12 cellular contexts compared by ENCODE assay signal in genomic region chr5:1130218-1130946, GRCh38. TPM values are rescaled to one million over a fixed set of nuclear protein-coding genes. Genes with fewer than 3 reads are reported as not detected.
DNase-seq lines count a peak whose midpoint lies in the region; ATAC-seq and TF ChIP-seq lines count a peak whose summit lies in the region.
"Had no signal": no experiment of that assay in that cellular context is flagged by ENCODE, and none has a peak within 500 bp of the region (broad histone marks: within the 10 kb centered on the region; RNA-seq: fewer than 3 reads in every experiment).

No MANE protein-coding gene starts in this region.

- H3K4me1 ChIP-seq in DND-41 (ENCODE audit: insufficient read depth, low read length) (no peaks in the 10 kb centered on the region), RWPE2 (ENCODE audit: insufficient read depth, poor library complexity, severe bottlenecking) (peaks cover 10% of the 10 kb centered on the region)
- H3K4me1 ChIP-seq in naive thymus-derived CD4-positive, alpha-beta T cell (ENCODE audit: control insufficient read depth in 2 of 2, insufficient read depth in 2 of 2, low read length in 2 of 2), result no peaks in the 10 kb centered on the region

- H3K27me3 ChIP-seq in DND-41 (ENCODE audit: insufficient read depth, low read length, poor library complexity) (no peaks in the 10 kb centered on the region), RWPE2 (ENCODE audit: insufficient read depth, poor library complexity, severe bottlenecking) (no peaks in the 10 kb centered on the region)
- H3K27me3 ChIP-seq in naive thymus-derived CD4-positive, alpha-beta T cell (ENCODE audit: control insufficient read depth in 2 of 2, insufficient read depth in 2 of 2, low read length in 2 of 2), result no peaks in the 10 kb centered on the region

- TF ChIP-seq CTCF in DND-41 (IDR thresholded peaks at IDR 0.05; ENCODE audit: borderline replicate concordance, extremely low read depth, low read length, poor library complexity, severe bottlenecking), result no peak
- no peak for TF ChIP-seq CTCF in RWPE2 (IDR thresholded peaks at IDR 0.05; ENCODE audit: poor library complexity, severe bottlenecking)

- H3K4me3 ChIP-seq in DND-41 (ENCODE audit: low read depth in 1 of 2, low read length in 2 of 2), result no peak overlapping the region
- H3K4me3 ChIP-seq in RWPE2 (ENCODE audit: severe bottlenecking), result no peak overlapping the region
- H3K4me3 ChIP-seq in naive thymus-derived CD4-positive, alpha-beta T cell (ENCODE audit: low read length), result no peak overlapping the region
- H3K4me3 ChIP-seq: thoracic aorta had no signal

- intact Hi-C loops in naive thymus-derived CD4-positive, alpha-beta T cell (cut with micrococcal nuclease), result no loop called here

- H3K36me3 ChIP-seq in DND-41 (ENCODE audit: insufficient read depth, low read length), result no peaks in the 10 kb centered on the region
- no peaks in the 10 kb centered on the region for H3K36me3 ChIP-seq in RWPE2 (ENCODE audit: low read depth)
- no peaks in the 10 kb centered on the region for H3K36me3 ChIP-seq in naive thymus-derived CD4-positive, alpha-beta T cell (ENCODE audit: control insufficient read depth in 2 of 3, insufficient read depth in 3 of 3, low read length in 3 of 3)
- H3K36me3 ChIP-seq: thoracic aorta had no signal

- POLR2A ChIA-PET in naive thymus-derived CD4-positive, alpha-beta T cell (lab: Charles Lee), result no interaction called here

- H3K27ac Mint-ChIP-seq in naive thymus-derived CD4-positive, alpha-beta T cell, result no peak overlapping the region
- H3K27ac Mint-ChIP-seq in activated naive CD8-positive, alpha-beta T cell treated with anti-CD3 and anti-CD28 coated beads, Interleukin-2, amount 50 U/mL, for 24 hours, result no peak overlapping the region
- H3K27ac Mint-ChIP-seq: brain, IgD-negative memory B cell had no signal

- H3K27me3 Mint-ChIP-seq in naive thymus-derived CD4-positive, alpha-beta T cell, result peaks cover 0 to 14% (median 3%) of the 10 kb centered on the region in 5 donors
- no peaks in the 10 kb centered on the region for H3K27me3 Mint-ChIP-seq in activated naive CD8-positive, alpha-beta T cell treated with anti-CD3 and anti-CD28 coated beads, Interleukin-2, amount 50 U/mL, for 24 hours
- H3K27me3 Mint-ChIP-seq: brain had no signal

- H3K4me2 ChIP-seq in DND-41 (ENCODE audit: insufficient read depth, low read length), result no peak overlapping the region

- CTCF ChIA-PET in naive thymus-derived CD4-positive, alpha-beta T cell (lab: Charles Lee), result no interaction called here

- no peak overlapping the region for H3K4me3 Mint-ChIP-seq in naive thymus-derived CD4-positive, alpha-beta T cell
- no peak overlapping the region for H3K4me3 Mint-ChIP-seq in activated naive CD8-positive, alpha-beta T cell treated with anti-CD3 and anti-CD28 coated beads, Interleukin-2, amount 50 U/mL, for 24 hours
- H3K4me3 Mint-ChIP-seq: brain had no signal

- H2AFZ ChIP-seq in DND-41 (ENCODE audit: low read depth, low read length), result no peak overlapping the region

- no peaks in the 10 kb centered on the region for H3K79me2 ChIP-seq in DND-41 (ENCODE audit: insufficient read depth, low read length)

- no peaks in the 10 kb centered on the region; the same call in 1 of the 2 replicates for H4K20me1 ChIP-seq in DND-41 (ENCODE audit: insufficient read depth, low read length)

- no peaks in the 10 kb centered on the region for H3K9me3 ChIP-seq in DND-41 (ENCODE audit: insufficient read depth, low read length, severe bottlenecking)
- no peaks in the 10 kb centered on the region for H3K9me3 ChIP-seq in RWPE2 (ENCODE audit: severe bottlenecking)
- no peaks in the 10 kb centered on the region for H3K9me3 ChIP-seq in naive thymus-derived CD4-positive, alpha-beta T cell (ENCODE audit: control insufficient read depth in 2 of 3, low read length in 3 of 3)
- H3K9me3 ChIP-seq: thoracic aorta had no signal

- no peak overlapping the region for H3K9ac ChIP-seq in DND-41 (ENCODE audit: low read depth, low read length)

- H3K9me3 Mint-ChIP-seq in naive thymus-derived CD4-positive, alpha-beta T cell, result peaks cover 0 to 2% (median 0%) of the 10 kb centered on the region in 11 donors
- H3K9me3 Mint-ChIP-seq in activated naive CD8-positive, alpha-beta T cell treated with anti-CD3 and anti-CD28 coated beads, Interleukin-2, amount 50 U/mL, for 24 hours, result no peaks in the 10 kb centered on the region
- H3K9me3 Mint-ChIP-seq: brain, IgD-negative memory B cell had no signal

- peak; percentile 52; the same call in 1 of the 3 replicates for ATAC-seq in DND-41 (ENCODE audit: insufficient read depth, low read depth)
- ATAC-seq in RWPE2 (ENCODE audit: low read depth), result peak; percentile 74
- peak; percentile 38 for ATAC-seq in naive thymus-derived CD4-positive, alpha-beta T cell
- ATAC-seq in activated naive CD8-positive, alpha-beta T cell treated with anti-CD3 and anti-CD28 coated beads, Interleukin-2, amount 50 U/mL, for 24 hours, result no peak

- no peak overlapping the region for H3K27ac ChIP-seq in DND-41 (ENCODE audit: low read length)
- no peak overlapping the region for H3K27ac ChIP-seq in RWPE2 (ENCODE audit: poor library complexity, severe bottlenecking)
- H3K27ac ChIP-seq in naive thymus-derived CD4-positive, alpha-beta T cell (ENCODE audit: low read depth, low read length), result no peak overlapping the region
- H3K27ac ChIP-seq: thoracic aorta had no signal

- peaks cover 0 to 3% (median 0%) of the 10 kb centered on the region in 7 donors for H3K4me1 Mint-ChIP-seq in naive thymus-derived CD4-positive, alpha-beta T cell
- H3K4me1 Mint-ChIP-seq in activated naive CD8-positive, alpha-beta T cell treated with anti-CD3 and anti-CD28 coated beads, Interleukin-2, amount 50 U/mL, for 24 hours, result no peaks in the 10 kb centered on the region

- no peaks in the 10 kb centered on the region for H3K36me3 Mint-ChIP-seq in naive thymus-derived CD4-positive, alpha-beta T cell
- H3K36me3 Mint-ChIP-seq in activated naive CD8-positive, alpha-beta T cell treated with anti-CD3 and anti-CD28 coated beads, Interleukin-2, amount 50 U/mL, for 24 hours (ENCODE audit: low read depth), result no peaks in the 10 kb centered on the region
- H3K36me3 Mint-ChIP-seq: brain, IgD-negative memory B cell had no signal

- no peak for DNase-seq in DND-41
- DNase-seq in NCI-H146 (lab: John Stamatoyannopoulos, UW), result peak; percentile 98
- DNase-seq in RWPE2 (ENCODE audit: low spot score), result no peak
- no peak for DNase-seq in naive thymus-derived CD4-positive, alpha-beta T cell
- no peak for DNase-seq in activated T-cell treated with anti-CD3 and anti-CD28 coated beads, Interleukin-2, amount 50 U/mL, for 48 hours
- no peak for DNase-seq in HK-2 (ENCODE audit: unreplicated experiment)
- DNase-seq in NCI-H1048 (lab: John Stamatoyannopoulos, UW), result no peak
- DNase-seq in activated naive CD8-positive, alpha-beta T cell treated with anti-CD3 and anti-CD28 coated beads, Interleukin-2, amount 50 U/mL, for 24 hours, result no peak
- DNase-seq: foreskin melanocyte had no signal

RNA-seq across cellular contexts. Expression of gene SLC12A7, which starts 18.5 kb away (rescaled TPM):
- 100 to 1,000 TPM in 1 of 5 experiments, 10 to 100 TPM in 4; 45.3 to 101 (median 64.5) TPM for total RNA-seq in naive thymus-derived CD4-positive, alpha-beta T cell
- 10 to 100 TPM in 1 of 2 donors, 1 to 10 TPM in 1; 6.4 to 30.5 TPM for polyA plus RNA-seq in naive thymus-derived CD4-positive, alpha-beta T cell
